17 cellular contexts compared by ENCODE assay signal in the genomic region with DNA sequence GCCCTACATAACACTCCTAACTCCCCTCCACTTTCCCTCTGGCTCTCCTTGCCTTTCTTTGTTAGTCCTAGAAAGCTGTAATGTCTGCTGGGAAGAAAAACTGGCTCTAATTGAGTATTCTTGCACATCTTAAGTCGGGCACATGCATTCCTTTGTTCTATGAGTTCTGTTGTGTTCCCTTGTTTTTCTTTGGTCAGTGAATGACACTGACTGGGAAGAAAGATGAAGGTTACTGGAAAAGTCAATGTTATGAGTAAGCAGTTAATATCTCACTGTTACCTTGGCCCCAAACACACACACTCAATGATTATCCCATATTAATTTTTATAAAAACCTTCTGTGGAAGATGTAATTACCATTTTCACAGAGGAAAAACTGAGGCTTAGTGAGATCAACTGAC.
A peak's percentile ranks its signal among the peaks of the same experiment; 100 is the strongest.
DNase-seq lines count a peak whose midpoint lies in the region; ATAC-seq and TF ChIP-seq lines count a peak whose summit lies in the region.
"Had no signal": no experiment of that assay in that cellular context is flagged by ENCODE, and none has a peak within 500 bp of the region (broad histone marks: within the 10 kb centered on the region; RNA-seq: fewer than 3 reads in every experiment).

No MANE protein-coding gene starts in this region.

- no peak for TF ChIP-seq POLR2A in adrenal gland (IDR thresholded peaks at IDR 0.05)

- H3K27me3 ChIP-seq in adrenal gland (no peaks in the 10 kb centered on the region), tibial artery (no peaks in the 10 kb centered on the region)

- peaks cover 24% of the 10 kb centered on the region for H3K36me3 Mint-ChIP-seq in Calu3 (ENCODE audit: insufficient read depth, unreplicated experiment)
- no peaks in the 10 kb centered on the region for H3K36me3 Mint-ChIP-seq in activated CD4-positive, alpha-beta T cell treated with anti-CD3 and anti-CD28 coated beads, Interleukin-2, amount 10 ng/mL, durations not matched to agents 7 days and 5 days (ENCODE audit: low read depth)

- no peak for DNase-seq in Calu3
- DNase-seq in adrenal gland = no peak
- DNase-seq in kidney tubule cell (ENCODE audit: low spot score) = peak; percentile 89
- no peak for DNase-seq in tibial artery
- no peak for DNase-seq in activated CD4-positive, alpha-beta T cell treated with anti-CD3 and anti-CD28 coated beads, Interleukin-2, amount 10 ng/mL, durations not matched to agents 7 days and 5 days
- no peak for DNase-seq in activated naive CD4-positive, alpha-beta T cell (lab: John Stamatoyannopoulos, UW)
- DNase-seq in left lobe of liver (ENCODE audit: low spot score) = no peak
- DNase-seq: CD4-positive, alpha-beta T cell; DMS79 treated with DMSO at 0.1 percent for 48 hours; GDM1; NCI-H1436 treated with DMSO at 0.1 percent for 48 hours; NCI-H2081 treated with DMSO at 0.1 percent for 48 hours; NCI-H2227 treated with DMSO at 0.1 percent for 48 hours; NCI-H748 treated with DMSO at 0.1 percent for 48 hours; PC-9 had no signal

- no peaks in the 10 kb centered on the region for H3K9me3 ChIP-seq in adrenal gland (replicated peaks in 1 of 3)
- H3K9me3 ChIP-seq in tibial artery = no peaks in the 10 kb centered on the region
- H3K9me3 ChIP-seq: A549 had no signal

- CTCF ChIA-PET in Calu3 (lab: Charles Lee) = interaction anchor here (1.0 to 1.2 kb wide), 4 partner anchors 9 to 95 kb away, joined by 3 to 4 read pairs (median 3); no protein-coding TSS in a partner anchor
- CTCF ChIA-PET in activated CD4-positive, alpha-beta T cell treated with anti-CD3 and anti-CD28 coated beads, Interleukin-2, amount 10 ng/mL, durations not matched to agents 7 days and 5 days (lab: Charles Lee) = no interaction called here

- H3K27ac Mint-ChIP-seq in Calu3 (ENCODE audit: unreplicated experiment) = peak overlapping the region; percentile 78
- H3K27ac Mint-ChIP-seq in activated CD4-positive, alpha-beta T cell treated with anti-CD3 and anti-CD28 coated beads, Interleukin-2, amount 10 ng/mL, durations not matched to agents 7 days and 5 days = no peak overlapping the region
- H3K27ac Mint-ChIP-seq: CD4-positive, alpha-beta T cell had no signal

- 29 to 53% (median 32%) methylated on average over 1 of the region's 1 CpG for whole genome bisulfite sequencing in adrenal gland, 4 donors

- peak overlapping the region; percentile 22 for H3K4me3 Mint-ChIP-seq in Calu3 (ENCODE audit: low read depth, unreplicated experiment)
- H3K4me3 Mint-ChIP-seq in activated CD4-positive, alpha-beta T cell treated with anti-CD3 and anti-CD28 coated beads, Interleukin-2, amount 10 ng/mL, durations not matched to agents 7 days and 5 days = no peak overlapping the region
- H3K4me3 Mint-ChIP-seq: CD4-positive, alpha-beta T cell had no signal

- TF ChIP-seq CTCF in Calu3 (IDR thresholded peaks at IDR 0.05; ENCODE audit: unreplicated experiment) (no peak), adrenal gland (IDR thresholded peaks at IDR 0.05) (no peak), tibial artery (IDR thresholded peaks at IDR 0.05) (no peak)

- BruUV-seq in Calu3 (replicated peaks; lab: Mats Ljungman, UMichigan) = no TSS peak

- H3K4me3 ChIP-seq in adrenal gland (no peak overlapping the region), tibial artery (no peak overlapping the region)
- H3K4me3 ChIP-seq: A549, K562, PC-9 had no signal

- H3K4me1 Mint-ChIP-seq in Calu3 (ENCODE audit: low read depth, unreplicated experiment) = peaks cover 70% of the 10 kb centered on the region
- no peaks in the 10 kb centered on the region for H3K4me1 Mint-ChIP-seq in activated CD4-positive, alpha-beta T cell treated with anti-CD3 and anti-CD28 coated beads, Interleukin-2, amount 10 ng/mL, durations not matched to agents 7 days and 5 days

- no peaks in the 10 kb centered on the region for H3K27me3 Mint-ChIP-seq in Calu3 (ENCODE audit: unreplicated experiment)
- peaks cover 30% of the 10 kb centered on the region for H3K27me3 Mint-ChIP-seq in activated CD4-positive, alpha-beta T cell treated with anti-CD3 and anti-CD28 coated beads, Interleukin-2, amount 10 ng/mL, durations not matched to agents 7 days and 5 days

- POLR2A ChIA-PET in activated CD4-positive, alpha-beta T cell treated with anti-CD3 and anti-CD28 coated beads, Interleukin-2, amount 10 ng/mL, durations not matched to agents 7 days and 5 days (lab: Charles Lee) = no interaction called here

- H3K27ac ChIP-seq in adrenal gland (peak overlapping the region in 3 of 5 donors; percentile 16 to 61 (median 50)), tibial artery (peak overlapping the region; percentile 32 to 71)
- H3K27ac ChIP-seq: PC-9 had no signal

- intact Hi-C loops in Calu3 (cut with micrococcal nuclease; ENCODE audit: unreplicated experiment) (loop anchor here (2.0 kb wide), 1 partner anchor 35 kb away; no protein-coding TSS in a partner anchor), adrenal gland (cut with DNase I) (no loop called here), tibial artery (cut with DNase I; ENCODE audit: low total_unique reads) (loop anchor here (10.0 kb wide), 1 partner anchor 47 kb away; no protein-coding TSS in a partner anchor)

- H3K36me3 ChIP-seq in adrenal gland (replicated peaks in 1 of 2) = no peaks in the 10 kb centered on the region
- H3K36me3 ChIP-seq in tibial artery = no peaks in the 10 kb centered on the region

- no peaks in the 10 kb centered on the region for H3K4me1 ChIP-seq in adrenal gland (replicated peaks in 1 of 2)
- H3K4me1 ChIP-seq in tibial artery = peaks cover 0 to 41% (median 20%) of the 10 kb centered on the region in 4 donors

- ATAC-seq in left lobe of liver = no peak
- ATAC-seq: A549, K562 had no signal

- H3K9me3 Mint-ChIP-seq in Calu3 (ENCODE audit: low read depth, unreplicated experiment) = no peaks in the 10 kb centered on the region
- no peaks in the 10 kb centered on the region for H3K9me3 Mint-ChIP-seq in activated CD4-positive, alpha-beta T cell treated with anti-CD3 and anti-CD28 coated beads, Interleukin-2, amount 10 ng/mL, durations not matched to agents 7 days and 5 days
- H3K9me3 Mint-ChIP-seq: CD4-positive, alpha-beta T cell had no signal

Comparison
In these comparisons a context has a peak if more than half of its experiments do, and no peak if none do; other contexts are left out.
1. intact Hi-C loops: an anchor here in Calu3 (2.0 kb wide) and tibial artery (10.0 kb wide); none called in adrenal gland.